Comparison of ENCODE assay signal across 1 cellular context in the genomic region with DNA sequence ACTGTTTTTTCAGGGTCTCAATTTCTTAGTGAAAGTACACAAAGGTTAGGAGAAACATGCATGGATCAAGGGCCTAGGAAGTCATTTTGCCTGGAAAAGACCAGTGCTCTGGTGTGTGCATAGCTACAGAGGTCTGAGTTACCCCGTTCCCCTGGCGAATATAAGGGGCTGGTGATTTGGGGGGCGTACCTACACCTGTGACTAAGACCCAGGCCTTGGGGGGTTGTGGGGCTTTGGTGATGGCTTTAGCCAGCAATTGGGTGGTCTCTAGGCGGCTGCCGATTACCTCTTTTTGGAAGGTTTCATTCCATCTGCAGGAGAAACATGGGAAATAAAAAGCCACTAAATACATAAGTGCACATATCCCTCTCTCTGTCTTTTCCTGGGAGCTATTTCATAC.
TF ChIP-seq lines count a peak whose summit lies in the region.

No MANE protein-coding gene starts in this region.

TF ChIP-seq in HEK293, 187 proteins besides CTCF, POLR2A, EP300 and RAD21 (continued from another document):
- TF ChIP-seq ZBTB1 (tag by site-specific recombination; IDR thresholded peaks at IDR 0.05): no peak
- TF ChIP-seq ZNF155 (tag by site-specific recombination; IDR thresholded peaks at IDR 0.05): no peak
- TF ChIP-seq ZNF837 (tag by site-specific recombination; IDR thresholded peaks at IDR 0.05): no peak
- no peak for TF ChIP-seq ZNF169 (tag by site-specific recombination; IDR thresholded peaks at IDR 0.05)
- TF ChIP-seq ZNF433 (tag by site-specific recombination; IDR thresholded peaks at IDR 0.05; ENCODE audit: low read depth): no peak
- TF ChIP-seq MEIS1 (CRISPR knock-in tag; IDR thresholded peaks at IDR 0.05; ENCODE audit: borderline replicate concordance): no peak
- no peak for TF ChIP-seq SP2 (tag by site-specific recombination; IDR thresholded peaks at IDR 0.05)
- TF ChIP-seq SCRT2 (tag by site-specific recombination; IDR thresholded peaks at IDR 0.05): no peak
- no peak for TF ChIP-seq YY2 (tag by site-specific recombination; IDR thresholded peaks at IDR 0.05)
- no peak for TF ChIP-seq ZNF114 (tag by site-specific recombination; IDR thresholded peaks at IDR 0.05)
